8 cellular contexts compared by ENCODE assay signal in genomic region chr4:103197765-103198110, GRCh38. TPM values are rescaled to one million over a fixed set of nuclear protein-coding genes. Genes with fewer than 3 reads are reported as not detected.
A peak's percentile ranks its signal among the peaks of the same experiment; 100 is the strongest.
DNase-seq lines count a peak whose midpoint lies in the region; ATAC-seq and TF ChIP-seq lines count a peak whose summit lies in the region.

No MANE protein-coding gene starts in this region.

- peak; percentile 51 for ATAC-seq in HG02852 (IDR thresholded peaks at IDR 0.05; ENCODE audit: unreplicated experiment)

- H3K4me3 ChIP-seq in fibroblast of the aortic adventitia (ENCODE audit: low read depth, low read length) (peak overlapping the region; percentile 84), trophoblast cell (ENCODE audit: low read depth, low read length) (peak overlapping the region; percentile 99)

- no peak overlapping the region for H3K4ac ChIP-seq in trophoblast cell (ENCODE audit: low read depth, low read length)

- H4K8ac ChIP-seq in trophoblast cell (ENCODE audit: low read depth, low read length): no peak overlapping the region

- no peak overlapping the region for H2AK5ac ChIP-seq in trophoblast cell (ENCODE audit: low read length)

- WGBS in trophoblast cell (ENCODE audit: extremely low coverage, insufficient coverage, insufficient read length): no CpG with 5 or more reads among the region's 9 CpGs

- peak overlapping the region; percentile 93 for H2AFZ ChIP-seq in trophoblast cell (ENCODE audit: insufficient read depth, low read length, poor library complexity)

- H3K18ac ChIP-seq in trophoblast cell (ENCODE audit: low read length): peak overlapping the region; percentile 77

- peak overlapping the region; percentile 67 for H3K4me2 ChIP-seq in trophoblast cell (ENCODE audit: low read length)

- H3K9ac ChIP-seq in trophoblast cell (ENCODE audit: low read length): peak overlapping the region; percentile 87

- DNase-seq in NOMO-1 treated with dmso at 0.1 percent for 144 hours (lab: John Stamatoyannopoulos, UW; ENCODE audit: unreplicated experiment) (peak; percentile 4), NOMO-1 treated with DMSO at 0.1 percent for 48 hours (lab: John Stamatoyannopoulos, UW; ENCODE audit: unreplicated experiment) (no peak), RWPE1 (ENCODE audit: low spot score) (no peak), fibroblast of the aortic adventitia (ENCODE audit: low read depth) (no peak), trophoblast cell (no peak), NCI-H2171 treated with DMSO at 0.1 percent for 48 hours (lab: John Stamatoyannopoulos, UW) (no peak), NCI-H2107 treated with DMSO at 0.1 percent for 48 hours (lab: John Stamatoyannopoulos, UW; ENCODE audit: unreplicated experiment) (no peak)

- no peaks in the 10 kb centered on the region for H3K36me3 ChIP-seq in trophoblast cell (ENCODE audit: control insufficient read depth in 1 of 2, insufficient read depth in 2 of 2, low read length in 2 of 2)

- peak overlapping the region; percentile 88 for H3K14ac ChIP-seq in trophoblast cell (ENCODE audit: low read length)

- POLR2A ChIA-PET in RWPE1 (lab: Yijun Ruan, JAX; ENCODE audit: low non-redundant PET): no interaction called here

- peak overlapping the region; percentile 58 for H2BK5ac ChIP-seq in trophoblast cell (ENCODE audit: low read depth, low read length, poor library complexity)

- CTCF ChIA-PET in RWPE1 (lab: Yijun Ruan, JAX): interaction anchor here (0.7 kb wide), 1 partner anchor 625 kb away, joined by 4 read pairs; no protein-coding TSS in a partner anchor

- H3K79me1 ChIP-seq in trophoblast cell (ENCODE audit: low read length): peaks cover 5% of the 10 kb centered on the region

- TF ChIP-seq CTCF in RWPE1 (conservative IDR thresholded peaks at IDR 0.05; ENCODE audit: low read depth) (no peak), fibroblast of the aortic adventitia (IDR thresholded peaks at IDR 0.05; ENCODE audit: insufficient read depth, low read length) (no peak)

- no peaks in the 10 kb centered on the region for H3K27me3 ChIP-seq in trophoblast cell (ENCODE audit: insufficient read depth, low read length)

- no peak overlapping the region for H2BK120ac ChIP-seq in trophoblast cell (ENCODE audit: insufficient read depth, low read length, poor library complexity)

- H3K79me2 ChIP-seq in trophoblast cell (ENCODE audit: control insufficient read depth, insufficient read depth, low read length, poor library complexity): peaks cover 2% of the 10 kb centered on the region

- no peak overlapping the region for H4K12ac ChIP-seq in trophoblast cell (ENCODE audit: low read depth, low read length)

- peak overlapping the region; percentile 75 for H3K27ac ChIP-seq in RWPE1
- no peak overlapping the region for H3K27ac ChIP-seq in trophoblast cell (ENCODE audit: low read depth, low read length)

- H4K91ac ChIP-seq in trophoblast cell (ENCODE audit: low read depth, low read length): peak overlapping the region; percentile 72

- no peaks in the 10 kb centered on the region for H3K4me1 ChIP-seq in trophoblast cell (ENCODE audit: control insufficient read depth in 1 of 2, insufficient read depth in 2 of 2, low read length in 2 of 2)

- no peaks in the 10 kb centered on the region for H3K9me3 ChIP-seq in trophoblast cell (ENCODE audit: insufficient read depth, low read depth, low read length)

- no peak overlapping the region for H2BK12ac ChIP-seq in trophoblast cell (ENCODE audit: low read length)

- no peak overlapping the region for H3K23ac ChIP-seq in trophoblast cell (ENCODE audit: low read length)

RNA-seq across cellular contexts. Expression of gene CENPE, which starts 0.4 kb away (rescaled TPM):
- total RNA-seq in fibroblast of the aortic adventitia (ENCODE audit: low replicate concordance): 1.2 and 26.9 TPM in 2 replicates
- polyA plus RNA-seq in trophoblast cell (2013): 16.1 and 16.9 TPM in 2 replicates
